ENCODE assay signal across 1 cellular context in genomic region chr6:21829126-21829525, GRCh38.
TF ChIP-seq lines count a peak whose summit lies in the region.

No MANE protein-coding gene starts in this region.

TF ChIP-seq in WTC11, 78 proteins besides CTCF, POLR2A, EP300 and RAD21 (continued from another document):
- TF ChIP-seq, protein P1, sequence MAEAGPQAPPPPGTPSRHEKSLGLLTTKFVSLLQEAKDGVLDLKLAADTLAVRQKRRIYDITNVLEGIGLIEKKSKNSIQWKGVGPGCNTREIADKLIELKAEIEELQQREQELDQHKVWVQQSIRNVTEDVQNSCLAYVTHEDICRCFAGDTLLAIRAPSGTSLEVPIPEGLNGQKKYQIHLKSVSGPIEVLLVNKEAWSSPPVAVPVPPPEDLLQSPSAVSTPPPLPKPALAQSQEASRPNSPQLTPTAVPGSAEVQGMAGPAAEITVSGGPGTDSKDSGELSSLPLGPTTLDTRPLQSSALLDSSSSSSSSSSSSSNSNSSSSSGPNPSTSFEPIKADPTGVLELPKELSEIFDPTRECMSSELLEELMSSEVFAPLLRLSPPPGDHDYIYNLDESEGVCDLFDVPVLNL (CRISPR knock-in tag; IDR thresholded peaks at IDR 0.05; ENCODE audit: borderline replicate concordance, low read depth): no peak
- TF ChIP-seq ZNF671 (CRISPR knock-in tag; IDR thresholded peaks at IDR 0.05): no peak
- no peak for TF ChIP-seq USF2 (CRISPR knock-in tag; IDR thresholded peaks at IDR 0.05)
- TF ChIP-seq ZMAT4 (CRISPR knock-in tag; IDR thresholded peaks at IDR 0.05): no peak
